In the genomic region with DNA sequence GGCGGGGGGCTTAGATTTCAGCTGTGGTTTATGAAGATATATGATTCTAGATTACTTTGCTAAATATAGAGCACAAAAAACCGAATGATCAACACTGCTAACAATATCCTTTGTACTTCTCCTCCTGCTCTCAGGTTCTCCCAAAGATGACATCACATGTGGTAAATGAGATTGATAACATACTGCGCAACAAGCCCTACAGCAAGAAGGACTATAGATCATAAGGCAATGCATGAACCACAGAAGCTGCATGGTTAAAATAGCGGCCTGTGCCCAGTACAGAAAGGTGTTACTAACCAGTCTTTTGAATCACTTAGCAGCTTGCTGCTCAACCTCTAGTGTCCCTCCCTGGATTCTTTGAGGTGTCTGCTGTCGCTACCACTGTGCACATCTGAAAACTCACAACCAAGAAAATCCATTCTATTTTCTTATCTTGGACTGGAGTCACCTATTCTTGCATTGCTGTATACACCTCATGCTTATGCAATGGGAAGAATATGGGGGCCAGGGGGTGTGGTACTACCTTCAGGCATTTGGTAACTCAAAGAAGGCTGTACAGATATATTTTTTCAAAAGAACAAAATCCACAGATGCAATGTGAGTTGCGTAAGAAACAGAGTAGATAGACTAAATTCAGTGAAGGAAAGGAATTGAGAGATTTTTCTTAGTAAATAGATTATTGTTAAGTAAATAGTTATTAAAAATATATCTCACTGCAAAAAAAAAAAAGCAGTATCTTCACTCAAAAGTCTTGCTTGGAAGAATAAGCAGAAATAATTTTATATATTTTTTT, we compare ENCODE assay signal across 24 cellular contexts. TPM values are rescaled to one million over a fixed set of nuclear protein-coding genes. Genes with fewer than 3 reads are reported as not detected.
A peak's percentile ranks its signal among the peaks of the same experiment; 100 is the strongest.
DNase-seq lines count a peak whose midpoint lies in the region; ATAC-seq and TF ChIP-seq lines count a peak whose summit lies in the region.
"Had no signal": no experiment of that assay in that cellular context is flagged by ENCODE, and none has a peak within 500 bp of the region (broad histone marks: within the 10 kb centered on the region; RNA-seq: fewer than 3 reads in every experiment).

No MANE protein-coding gene starts in this region.

- CTCF ChIA-PET in OCI-LY7 (lab: Charles Lee; ENCODE audit: unreplicated experiment), result no interaction called here

- peaks cover 16% of the 10 kb centered on the region for H3K4me1 Mint-ChIP-seq in nephron progenitor cell
- H3K4me1 Mint-ChIP-seq in stimulated activated naive B cell treated with anti-CD40 and anti-IgM and Interleukin-4, amounts not matched to agents 10 μg/mL and 1 μg/mL and 100 μg/mL, for 72 hours, result peaks cover 6% of the 10 kb centered on the region in 2 donors
- H3K4me1 Mint-ChIP-seq: immature natural killer cell had no signal

- H3K9me3 ChIP-seq in body of pancreas (no peaks in the 10 kb centered on the region), OCI-LY7 (ENCODE audit: low read length) (no peaks in the 10 kb centered on the region)
- H3K9me3 ChIP-seq: lower lobe of right lung, prostate gland had no signal

- no peaks in the 10 kb centered on the region for H3K27me3 ChIP-seq in body of pancreas

- no peak overlapping the region for H3K4me3 Mint-ChIP-seq in nephron progenitor cell
- H3K4me3 Mint-ChIP-seq in stimulated activated naive B cell treated with anti-CD40 and anti-IgM and Interleukin-4, amounts not matched to agents 10 μg/mL and 1 μg/mL and 100 μg/mL, for 72 hours, result no peak overlapping the region
- H3K4me3 Mint-ChIP-seq: activated CD4-positive, alpha-beta memory T cell treated with anti-CD3 and anti-CD28 coated beads for 36 hours; activated T-cell treated with anti-CD3 and anti-CD28 coated beads, Interleukin-2, amount 50 U/mL, for 72 hours; immature natural killer cell; natural killer cell; stimulated activated naive CD8-positive, alpha-beta T cell treated with anti-CD3 and anti-CD28 coated beads, Interleukin-15, amount 100 ng/mL, for 72 hours had no signal

- H3K36me3 ChIP-seq in body of pancreas (replicated peaks in 1 of 2; ENCODE audit: insufficient read depth in 1 of 2, low read depth in 2 of 2) (peaks cover 0 to 11% of the 10 kb centered on the region in 2 donors), OCI-LY7 (ENCODE audit: insufficient read depth, low read length) (peaks cover 35% of the 10 kb centered on the region)
- H3K36me3 ChIP-seq: prostate gland had no signal

- H3K36me3 Mint-ChIP-seq in nephron progenitor cell (ENCODE audit: low read depth), result no peaks in the 10 kb centered on the region
- H3K36me3 Mint-ChIP-seq in stimulated activated naive B cell treated with anti-CD40 and anti-IgM and Interleukin-4, amounts not matched to agents 10 μg/mL and 1 μg/mL and 100 μg/mL, for 72 hours, result peaks cover 25 to 45% of the 10 kb centered on the region in 2 donors

- TF ChIP-seq CTCF in body of pancreas (IDR thresholded peaks at IDR 0.05) (no peak), nephron progenitor cell (IDR thresholded peaks at IDR 0.05) (no peak), OCI-LY7 (conservative IDR thresholded peaks at IDR 0.05; ENCODE audit: low read length) (no peak)

- ATAC-seq in body of pancreas, result no peak
- no peak for ATAC-seq in stimulated activated naive B cell treated with anti-CD40 and anti-IgM and Interleukin-4, amounts not matched to agents 10 μg/mL and 1 μg/mL and 100 μg/mL, for 72 hours (replicated peaks)
- ATAC-seq: activated T-cell treated with anti-CD3 and anti-CD28 coated beads, Interleukin-2, amount 50 U/mL, for 72 hours; lower lobe of right lung; natural killer cell; stimulated activated naive CD8-positive, alpha-beta T cell treated with anti-CD3 and anti-CD28 coated beads, Interleukin-15, amount 100 ng/mL, for 72 hours had no signal

- no peak overlapping the region for H3K4me3 ChIP-seq in body of pancreas
- no peak overlapping the region for H3K4me3 ChIP-seq in OCI-LY7 (ENCODE audit: low read depth, low read length, poor library complexity, severe bottlenecking)
- H3K4me3 ChIP-seq: lower lobe of right lung, prostate gland had no signal

- H3K9me3 Mint-ChIP-seq in nephron progenitor cell, result no peaks in the 10 kb centered on the region
- H3K9me3 Mint-ChIP-seq in stimulated activated naive B cell treated with anti-CD40 and anti-IgM and Interleukin-4, amounts not matched to agents 10 μg/mL and 1 μg/mL and 100 μg/mL, for 72 hours, result no peaks in the 10 kb centered on the region
- H3K9me3 Mint-ChIP-seq: activated CD4-positive, alpha-beta memory T cell treated with anti-CD3 and anti-CD28 coated beads for 36 hours; activated T-cell treated with anti-CD3 and anti-CD28 coated beads, Interleukin-2, amount 50 U/mL, for 72 hours; immature natural killer cell; natural killer cell; stimulated activated naive CD8-positive, alpha-beta T cell treated with anti-CD3 and anti-CD28 coated beads, Interleukin-15, amount 100 ng/mL, for 72 hours had no signal

- no peaks in the 10 kb centered on the region for H3K27me3 Mint-ChIP-seq in nephron progenitor cell (ENCODE audit: low read depth, poor library complexity)
- H3K27me3 Mint-ChIP-seq in stimulated activated naive B cell treated with anti-CD40 and anti-IgM and Interleukin-4, amounts not matched to agents 10 μg/mL and 1 μg/mL and 100 μg/mL, for 72 hours, result no peaks in the 10 kb centered on the region
- H3K27me3 Mint-ChIP-seq: activated CD4-positive, alpha-beta memory T cell treated with anti-CD3 and anti-CD28 coated beads for 36 hours; stimulated activated naive CD8-positive, alpha-beta T cell treated with anti-CD3 and anti-CD28 coated beads, Interleukin-15, amount 100 ng/mL, for 72 hours had no signal

- H3K27ac ChIP-seq in body of pancreas (peak overlapping the region in 3 of 4 donors; percentile 19 to 74 (median 67)), OCI-LY7 (ENCODE audit: low read depth, low read length, poor library complexity, severe bottlenecking) (no peak overlapping the region)
- H3K27ac ChIP-seq: lower lobe of right lung, WERI-Rb-1 had no signal

- H3K4me1 ChIP-seq in body of pancreas, result peaks cover 32% of the 10 kb centered on the region
- no peaks in the 10 kb centered on the region for H3K4me1 ChIP-seq in OCI-LY7 (ENCODE audit: insufficient read depth, low read length, poor library complexity, severe bottlenecking)
- H3K4me1 ChIP-seq: prostate gland had no signal

- no peaks in the 10 kb centered on the region for H3K79me2 ChIP-seq in OCI-LY7 (ENCODE audit: insufficient read depth, low read depth, low read length)

- DNase-seq in Daoy (ENCODE audit: low read depth) (peak; percentile 26), M059J (ENCODE audit: low read depth) (peak; percentile 12), body of pancreas (no peak), nephron progenitor cell (no peak), OCI-LY7 (ENCODE audit: low spot score) (no peak), middle frontal gyrus (ENCODE audit: extremely low spot score, low spot score) (no peak)
- no peak for DNase-seq in stimulated activated naive B cell treated with anti-CD40 and anti-IgM and Interleukin-4, amounts not matched to agents 10 μg/mL and 1 μg/mL and 100 μg/mL, for 72 hours
- DNase-seq: activated CD4-positive, alpha-beta memory T cell treated with anti-CD3 and anti-CD28 coated beads for 36 hours; activated T-cell treated with anti-CD3 and anti-CD28 coated beads, Interleukin-2, amount 50 U/mL, for 72 hours; AML-193; Calu3; cerebellar nuclear complex; glutamatergic neuron; HCEC 1CT; immature natural killer cell; lower lobe of right lung; MM.1S; natural killer cell; NCI-H2081; NCI-H524 treated with DMSO at 0.1 percent for 48 hours; stimulated activated naive CD8-positive, alpha-beta T cell treated with anti-CD3 and anti-CD28 coated beads, Interleukin-15, amount 100 ng/mL, for 72 hours; T-helper 1 cell; WERI-Rb-1 had no signal

- intact Hi-C loops in body of pancreas (cut with DNase I), result loop anchor here (10.0 kb wide), 1 partner anchor 538 kb away; no protein-coding TSS in a partner anchor
- intact Hi-C loops in OCI-LY7 (cut with micrococcal nuclease; ENCODE audit: unreplicated experiment), result loop anchor here (5.0 kb wide), 1 partner anchor 546 kb away; no protein-coding TSS in a partner anchor

- no peak overlapping the region for H2AFZ ChIP-seq in OCI-LY7 (ENCODE audit: low read length)

- no peak overlapping the region for H3K4me2 ChIP-seq in OCI-LY7 (ENCODE audit: low read length)

- H4K20me1 ChIP-seq in OCI-LY7 (ENCODE audit: insufficient read depth, low read length), result peaks cover 11% of the 10 kb centered on the region; the same call in 1 of the 2 replicates

- no peaks in the 10 kb centered on the region for H3K9me2 ChIP-seq in OCI-LY7 (ENCODE audit: insufficient read depth, low read length)

- POLR2A ChIA-PET in OCI-LY7 (lab: Charles Lee), result interaction anchor here (0.5 to 1.6 kb wide), 5 partner anchors 10 to 1708 kb away, joined by 3 to 5 read pairs (median 4); no protein-coding TSS in a partner anchor

- no TSS peak for BruUV-seq in OCI-LY7 (replicated peaks; lab: Mats Ljungman, UMichigan)

- no peak for TF ChIP-seq POLR2A in body of pancreas (IDR thresholded peaks at IDR 0.05)

- H3K27ac Mint-ChIP-seq in nephron progenitor cell, result peak overlapping the region; percentile 77
- H3K27ac Mint-ChIP-seq in stimulated activated naive B cell treated with anti-CD40 and anti-IgM and Interleukin-4, amounts not matched to agents 10 μg/mL and 1 μg/mL and 100 μg/mL, for 72 hours, result no peak overlapping the region
- H3K27ac Mint-ChIP-seq: activated CD4-positive, alpha-beta memory T cell treated with anti-CD3 and anti-CD28 coated beads for 36 hours; activated T-cell treated with anti-CD3 and anti-CD28 coated beads, Interleukin-2, amount 50 U/mL, for 72 hours; immature natural killer cell; natural killer cell; stimulated activated naive CD8-positive, alpha-beta T cell treated with anti-CD3 and anti-CD28 coated beads, Interleukin-15, amount 100 ng/mL, for 72 hours had no signal

- WGBS in body of pancreas, 2 donors, result 83 to 84% methylated on average over 6 of the region's 6 CpGs

RNA-seq across cellular contexts. Expression of a gene that starts 18.2 kb away (rescaled TPM):
- total RNA-seq in Daoy (2014; rRNA removed; shearing (Covaris generic)), result 234 and 246 TPM in 2 replicates
- total RNA-seq in M059J (2014; rRNA removed; shearing (Covaris generic)), result 291 and 378 TPM in 2 replicates
- total RNA-seq in body of pancreas, result 10 to 100 TPM; 77.1 to 97.5 TPM
- total RNA-seq in OCI-LY7 (2014; rRNA removed; shearing (Covaris generic)), result 61.2 and 63.3 TPM in 2 replicates
- 145 and 158 TPM in 2 replicates for total RNA-seq in OCI-LY7 (2022)

Comparison
In these comparisons a context has a peak if more than half of its experiments do, and no peak if none do; other contexts are left out.
1. DNase-seq: peak in Daoy (single experiment) and M059J (single experiment); none in body of pancreas (0 of 4), nephron progenitor cell (single experiment), OCI-LY7 (single experiment), stimulated activated naive B cell treated with anti-CD40 and anti-IgM and Interleukin-4, amounts not matched to agents 10 μg/mL and 1 μg/mL and 100 μg/mL, for 72 hours (single experiment) and middle frontal gyrus (single experiment).